In the genomic region with DNA sequence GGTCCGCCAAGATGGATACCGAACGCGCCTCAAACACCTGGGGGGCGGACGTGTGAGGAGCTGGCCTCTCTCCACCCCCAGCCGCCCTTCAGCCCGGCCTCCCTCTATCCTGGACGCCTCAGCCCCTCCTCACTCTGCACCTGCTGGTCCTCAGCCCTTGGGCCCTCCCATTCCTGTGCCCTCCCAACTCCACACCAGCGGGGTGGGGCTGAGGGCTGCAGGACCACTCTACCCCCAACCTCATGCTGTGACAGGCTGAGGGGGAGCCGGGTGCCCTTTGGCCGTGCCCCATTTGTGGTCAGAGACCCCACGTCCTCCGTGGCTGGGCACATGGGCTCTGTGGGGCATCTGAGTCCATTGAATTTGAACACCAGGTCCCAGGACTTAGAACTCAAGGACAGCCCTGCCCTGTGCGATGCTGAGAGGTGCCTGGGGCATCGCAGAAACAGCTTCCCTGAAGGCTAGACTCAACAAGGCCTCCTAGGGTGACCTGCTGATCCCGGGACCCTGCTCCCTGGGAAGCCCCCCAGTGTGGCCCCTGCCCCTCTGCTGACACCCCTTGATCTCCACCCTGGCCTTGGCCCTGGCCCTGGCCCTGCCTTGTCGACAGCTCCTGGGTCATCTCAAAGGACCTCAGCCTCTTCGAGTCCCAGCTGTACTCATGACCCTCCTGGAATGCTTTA, we compare ENCODE assay signal across 1 cellular context.
TF ChIP-seq lines count a peak whose summit lies in the region.

No MANE protein-coding gene starts in this region.

TF ChIP-seq in HepG2, 621 proteins besides CTCF, POLR2A, EP300 and RAD21:
- TF ChIP-seq RFX1 (IDR thresholded peaks at IDR 0.05) (no peak), SRSF4 (IDR thresholded peaks at IDR 0.05; ENCODE audit: low read depth, low read length, poor library complexity, severe bottlenecking) (no peak), SP5 (CRISPR knock-in tag; IDR thresholded peaks at IDR 0.05; ENCODE audit: borderline replicate concordance, low read depth) (no peak), TEAD2 (CRISPR knock-in tag; IDR thresholded peaks at IDR 0.05) (no peak)
- TF ChIP-seq, protein P1, sequence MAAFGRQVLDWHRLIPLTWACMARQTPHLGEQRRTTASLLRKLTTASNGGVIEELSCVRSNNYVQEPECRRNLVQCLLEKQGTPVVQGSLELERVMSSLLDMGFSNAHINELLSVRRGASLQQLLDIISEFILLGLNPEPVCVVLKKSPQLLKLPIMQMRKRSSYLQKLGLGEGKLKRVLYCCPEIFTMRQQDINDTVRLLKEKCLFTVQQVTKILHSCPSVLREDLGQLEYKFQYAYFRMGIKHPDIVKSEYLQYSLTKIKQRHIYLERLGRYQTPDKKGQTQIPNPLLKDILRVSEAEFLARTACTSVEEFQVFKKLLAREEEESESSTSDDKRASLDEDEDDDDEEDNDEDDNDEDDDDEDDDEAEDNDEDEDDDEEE (CRISPR knock-in tag; IDR thresholded peaks at IDR 0.05), result no peak
- TF ChIP-seq, protein P2, sequence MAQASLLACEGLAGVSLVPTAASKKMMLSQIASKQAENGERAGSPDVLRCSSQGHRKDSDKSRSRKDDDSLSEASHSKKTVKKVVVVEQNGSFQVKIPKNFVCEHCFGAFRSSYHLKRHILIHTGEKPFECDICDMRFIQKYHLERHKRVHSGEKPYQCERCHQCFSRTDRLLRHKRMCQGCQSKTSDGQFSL (CRISPR knock-in tag; IDR thresholded peaks at IDR 0.05), result no peak
- TF ChIP-seq, protein P3, sequence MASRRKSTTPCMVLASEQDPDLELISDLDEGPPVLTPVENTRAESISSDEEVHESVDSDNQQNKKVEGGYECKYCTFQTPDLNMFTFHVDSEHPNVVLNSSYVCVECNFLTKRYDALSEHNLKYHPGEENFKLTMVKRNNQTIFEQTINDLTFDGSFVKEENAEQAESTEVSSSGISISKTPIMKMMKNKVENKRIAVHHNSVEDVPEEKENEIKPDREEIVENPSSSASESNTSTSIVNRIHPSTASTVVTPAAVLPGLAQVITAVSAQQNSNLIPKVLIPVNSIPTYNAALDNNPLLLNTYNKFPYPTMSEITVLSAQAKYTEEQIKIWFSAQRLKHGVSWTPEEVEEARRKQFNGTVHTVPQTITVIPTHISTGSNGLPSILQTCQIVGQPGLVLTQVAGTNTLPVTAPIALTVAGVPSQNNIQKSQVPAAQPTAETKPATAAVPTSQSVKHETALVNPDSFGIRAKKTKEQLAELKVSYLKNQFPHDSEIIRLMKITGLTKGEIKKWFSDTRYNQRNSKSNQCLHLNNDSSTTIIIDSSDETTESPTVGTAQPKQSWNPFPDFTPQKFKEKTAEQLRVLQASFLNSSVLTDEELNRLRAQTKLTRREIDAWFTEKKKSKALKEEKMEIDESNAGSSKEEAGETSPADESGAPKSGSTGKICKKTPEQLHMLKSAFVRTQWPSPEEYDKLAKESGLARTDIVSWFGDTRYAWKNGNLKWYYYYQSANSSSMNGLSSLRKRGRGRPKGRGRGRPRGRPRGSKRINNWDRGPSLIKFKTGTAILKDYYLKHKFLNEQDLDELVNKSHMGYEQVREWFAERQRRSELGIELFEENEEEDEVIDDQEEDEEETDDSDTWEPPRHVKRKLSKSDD (CRISPR knock-in tag; IDR thresholded peaks at IDR 0.05; ENCODE audit: low read depth), result no peak
